ENCODE assay signal across 13 cellular contexts in the genomic region with DNA sequence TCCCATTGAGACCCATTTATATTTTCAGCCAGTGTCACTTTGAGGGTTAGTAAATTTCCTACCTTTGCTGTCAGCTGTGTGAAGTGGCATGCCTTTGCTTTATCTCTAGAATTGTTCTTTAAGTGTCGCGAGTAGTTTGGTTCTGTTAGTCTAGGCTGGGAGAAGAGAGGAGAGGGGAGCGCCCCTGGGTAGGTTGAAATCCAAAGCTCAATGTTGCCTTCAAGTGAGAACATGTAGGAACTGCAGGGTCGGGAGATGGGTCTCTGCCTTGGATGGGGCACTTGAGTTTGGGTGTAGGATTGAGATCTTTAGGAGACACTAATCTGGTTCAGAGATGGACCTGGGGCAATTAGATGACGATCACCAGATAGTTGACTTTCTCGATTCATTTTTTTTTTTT.
DNase-seq lines count a peak whose midpoint lies in the region; ATAC-seq and TF ChIP-seq lines count a peak whose summit lies in the region.
"Had no signal": no experiment of that assay in that cellular context is flagged by ENCODE, and none has a peak within 500 bp of the region (broad histone marks: within the 10 kb centered on the region; RNA-seq: fewer than 3 reads in every experiment).

No MANE protein-coding gene starts in this region.

- peaks cover 10% of the 10 kb centered on the region for H3K27me3 ChIP-seq in DOHH2 (ENCODE audit: control insufficient read depth, low read length)
- H3K27me3 ChIP-seq: colonic mucosa had no signal

- H3K4me3 ChIP-seq in DOHH2 (ENCODE audit: low read length) (no peak overlapping the region), LNCaP clone FGC (ENCODE audit: low read depth, low read length) (no peak overlapping the region), astrocyte of the cerebellum (ENCODE audit: low read depth, low read length) (no peak overlapping the region)
- H3K4me3 ChIP-seq: colonic mucosa had no signal

- H3K9me3 ChIP-seq in DOHH2 (ENCODE audit: control insufficient read depth, insufficient read depth, low read length): no peaks in the 10 kb centered on the region
- H3K9me3 ChIP-seq: colonic mucosa had no signal

- H4K20me1 ChIP-seq in DOHH2 (ENCODE audit: control insufficient read depth, insufficient read depth, low read depth, low read length): no peaks in the 10 kb centered on the region; the same call in 1 of the 2 replicates

- no peak for ATAC-seq in GM21717 (IDR thresholded peaks at IDR 0.05; ENCODE audit: unreplicated experiment)
- ATAC-seq in GM21619 (IDR thresholded peaks at IDR 0.05; ENCODE audit: unreplicated experiment): no peak

- DNase-seq in LNCaP clone FGC (ENCODE audit: low read depth) (no peak), astrocyte of the cerebellum (ENCODE audit: low read depth) (no peak), iris pigment epithelial cell (ENCODE audit: low read depth) (peak; percentile 28), NCI-H226 (no peak)
- DNase-seq in activated CD4-positive, alpha-beta T cell treated with anti-CD3 and anti-CD28 coated beads for 1 hour: no peak
- DNase-seq: activated CD4-positive, alpha-beta T cell treated with anti-CD3 and anti-CD28 coated beads, Interleukin-2, amount 50 U/mL, for 4 hours; colonic mucosa; midbrain; NCI-H1417 treated with DMSO at 0.1 percent for 48 hours; stimulated activated CD4-positive, alpha-beta T cell treated with anti-CD3 and anti-CD28 coated beads, Interleukin-1b, Interleukin-23, amount 100 ng/mL, for 48 hours had no signal

- H3F3A ChIP-seq in DOHH2 (ENCODE audit: control insufficient read depth, insufficient read depth): no peaks in the 10 kb centered on the region

- in situ Hi-C loops in astrocyte of the cerebellum (cut with HindIII; ENCODE audit: low sequenced_read_pairs): no loop called here

- H3K4me1 ChIP-seq in DOHH2 (ENCODE audit: control insufficient read depth, low read length): no peaks in the 10 kb centered on the region

- H3K36me3 ChIP-seq in DOHH2 (ENCODE audit: control insufficient read depth, low read length): no peaks in the 10 kb centered on the region
- H3K36me3 ChIP-seq: colonic mucosa had no signal

- no peak overlapping the region for H3K4me2 ChIP-seq in DOHH2 (ENCODE audit: low read length)

- TF ChIP-seq CTCF in DOHH2 (IDR thresholded peaks at IDR 0.05; ENCODE audit: low read depth, low read length, poor library complexity, severe bottlenecking) (peak; percentile 35), LNCaP clone FGC (IDR thresholded peaks at IDR 0.05; ENCODE audit: control insufficient read depth, extremely low read depth, insufficient read depth) (peak; percentile 37), astrocyte of the cerebellum (IDR thresholded peaks at IDR 0.05; ENCODE audit: low read depth, low read length, missing control alignments) (peak; percentile 39)

- H3K9me2 ChIP-seq in DOHH2 (replicated peaks; ENCODE audit: control insufficient read depth, low read length): no peaks in the 10 kb centered on the region

- H3K79me2 ChIP-seq in DOHH2 (ENCODE audit: control insufficient read depth, low read length): no peaks in the 10 kb centered on the region

- H3K27ac ChIP-seq in DOHH2 (ENCODE audit: low read depth, low read length): no peak overlapping the region
- H3K27ac ChIP-seq: colonic mucosa had no signal
